ENCODE assay signal across 2 cellular contexts in the genomic region with DNA sequence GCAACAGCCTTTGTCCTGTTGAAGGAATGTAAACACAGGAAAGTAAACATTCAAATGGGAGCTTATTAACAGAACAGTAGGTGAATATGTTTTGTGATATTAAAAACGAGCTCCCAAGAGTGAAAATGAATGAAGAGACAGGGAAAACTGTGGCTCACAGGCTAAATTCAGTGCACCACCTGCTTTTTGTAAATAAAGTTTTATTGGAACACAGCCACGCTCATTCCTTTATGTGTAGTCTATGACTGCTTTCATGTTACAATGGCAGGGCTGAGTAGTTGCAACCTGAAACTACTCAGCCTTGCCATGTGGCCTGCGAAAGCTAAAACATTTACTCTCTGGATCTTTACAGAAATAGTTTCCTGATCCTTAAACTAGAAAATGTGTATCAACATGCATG.
TF ChIP-seq lines count a peak whose summit lies in the region.

No MANE protein-coding gene starts in this region.

TF ChIP-seq in GM23338, 12 proteins besides CTCF, POLR2A, EP300 and RAD21:
- TF ChIP-seq EZH2phosphoT487 (IDR thresholded peaks at IDR 0.05; ENCODE audit: unreplicated experiment) (no peak), STAT1 (IDR thresholded peaks at IDR 0.05; ENCODE audit: unreplicated experiment) (no peak), ZNF114 (CRISPR knock-in tag; IDR thresholded peaks at IDR 0.05) (no peak), JUNB (IDR thresholded peaks at IDR 0.05; ENCODE audit: unreplicated experiment) (no peak), CREB1 (CRISPR knock-in tag; IDR thresholded peaks at IDR 0.05; ENCODE audit: low read depth) (no peak), POLR2AphosphoS5 (IDR thresholded peaks at IDR 0.05; ENCODE audit: low read depth) (no peak), EZH2 (IDR thresholded peaks at IDR 0.05; ENCODE audit: low read depth, unreplicated experiment) (no peak)
- TF ChIP-seq, protein P1, sequence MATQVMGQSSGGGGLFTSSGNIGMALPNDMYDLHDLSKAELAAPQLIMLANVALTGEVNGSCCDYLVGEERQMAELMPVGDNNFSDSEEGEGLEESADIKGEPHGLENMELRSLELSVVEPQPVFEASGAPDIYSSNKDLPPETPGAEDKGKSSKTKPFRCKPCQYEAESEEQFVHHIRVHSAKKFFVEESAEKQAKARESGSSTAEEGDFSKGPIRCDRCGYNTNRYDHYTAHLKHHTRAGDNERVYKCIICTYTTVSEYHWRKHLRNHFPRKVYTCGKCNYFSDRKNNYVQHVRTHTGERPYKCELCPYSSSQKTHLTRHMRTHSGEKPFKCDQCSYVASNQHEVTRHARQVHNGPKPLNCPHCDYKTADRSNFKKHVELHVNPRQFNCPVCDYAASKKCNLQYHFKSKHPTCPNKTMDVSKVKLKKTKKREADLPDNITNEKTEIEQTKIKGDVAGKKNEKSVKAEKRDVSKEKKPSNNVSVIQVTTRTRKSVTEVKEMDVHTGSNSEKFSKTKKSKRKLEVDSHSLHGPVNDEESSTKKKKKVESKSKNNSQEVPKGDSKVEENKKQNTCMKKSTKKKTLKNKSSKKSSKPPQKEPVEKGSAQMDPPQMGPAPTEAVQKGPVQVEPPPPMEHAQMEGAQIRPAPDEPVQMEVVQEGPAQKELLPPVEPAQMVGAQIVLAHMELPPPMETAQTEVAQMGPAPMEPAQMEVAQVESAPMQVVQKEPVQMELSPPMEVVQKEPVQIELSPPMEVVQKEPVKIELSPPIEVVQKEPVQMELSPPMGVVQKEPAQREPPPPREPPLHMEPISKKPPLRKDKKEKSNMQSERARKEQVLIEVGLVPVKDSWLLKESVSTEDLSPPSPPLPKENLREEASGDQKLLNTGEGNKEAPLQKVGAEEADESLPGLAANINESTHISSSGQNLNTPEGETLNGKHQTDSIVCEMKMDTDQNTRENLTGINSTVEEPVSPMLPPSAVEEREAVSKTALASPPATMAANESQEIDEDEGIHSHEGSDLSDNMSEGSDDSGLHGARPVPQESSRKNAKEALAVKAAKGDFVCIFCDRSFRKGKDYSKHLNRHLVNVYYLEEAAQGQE (IDR thresholded peaks at IDR 0.05; ENCODE audit: unreplicated experiment): no peak
- TF ChIP-seq, protein P2, sequence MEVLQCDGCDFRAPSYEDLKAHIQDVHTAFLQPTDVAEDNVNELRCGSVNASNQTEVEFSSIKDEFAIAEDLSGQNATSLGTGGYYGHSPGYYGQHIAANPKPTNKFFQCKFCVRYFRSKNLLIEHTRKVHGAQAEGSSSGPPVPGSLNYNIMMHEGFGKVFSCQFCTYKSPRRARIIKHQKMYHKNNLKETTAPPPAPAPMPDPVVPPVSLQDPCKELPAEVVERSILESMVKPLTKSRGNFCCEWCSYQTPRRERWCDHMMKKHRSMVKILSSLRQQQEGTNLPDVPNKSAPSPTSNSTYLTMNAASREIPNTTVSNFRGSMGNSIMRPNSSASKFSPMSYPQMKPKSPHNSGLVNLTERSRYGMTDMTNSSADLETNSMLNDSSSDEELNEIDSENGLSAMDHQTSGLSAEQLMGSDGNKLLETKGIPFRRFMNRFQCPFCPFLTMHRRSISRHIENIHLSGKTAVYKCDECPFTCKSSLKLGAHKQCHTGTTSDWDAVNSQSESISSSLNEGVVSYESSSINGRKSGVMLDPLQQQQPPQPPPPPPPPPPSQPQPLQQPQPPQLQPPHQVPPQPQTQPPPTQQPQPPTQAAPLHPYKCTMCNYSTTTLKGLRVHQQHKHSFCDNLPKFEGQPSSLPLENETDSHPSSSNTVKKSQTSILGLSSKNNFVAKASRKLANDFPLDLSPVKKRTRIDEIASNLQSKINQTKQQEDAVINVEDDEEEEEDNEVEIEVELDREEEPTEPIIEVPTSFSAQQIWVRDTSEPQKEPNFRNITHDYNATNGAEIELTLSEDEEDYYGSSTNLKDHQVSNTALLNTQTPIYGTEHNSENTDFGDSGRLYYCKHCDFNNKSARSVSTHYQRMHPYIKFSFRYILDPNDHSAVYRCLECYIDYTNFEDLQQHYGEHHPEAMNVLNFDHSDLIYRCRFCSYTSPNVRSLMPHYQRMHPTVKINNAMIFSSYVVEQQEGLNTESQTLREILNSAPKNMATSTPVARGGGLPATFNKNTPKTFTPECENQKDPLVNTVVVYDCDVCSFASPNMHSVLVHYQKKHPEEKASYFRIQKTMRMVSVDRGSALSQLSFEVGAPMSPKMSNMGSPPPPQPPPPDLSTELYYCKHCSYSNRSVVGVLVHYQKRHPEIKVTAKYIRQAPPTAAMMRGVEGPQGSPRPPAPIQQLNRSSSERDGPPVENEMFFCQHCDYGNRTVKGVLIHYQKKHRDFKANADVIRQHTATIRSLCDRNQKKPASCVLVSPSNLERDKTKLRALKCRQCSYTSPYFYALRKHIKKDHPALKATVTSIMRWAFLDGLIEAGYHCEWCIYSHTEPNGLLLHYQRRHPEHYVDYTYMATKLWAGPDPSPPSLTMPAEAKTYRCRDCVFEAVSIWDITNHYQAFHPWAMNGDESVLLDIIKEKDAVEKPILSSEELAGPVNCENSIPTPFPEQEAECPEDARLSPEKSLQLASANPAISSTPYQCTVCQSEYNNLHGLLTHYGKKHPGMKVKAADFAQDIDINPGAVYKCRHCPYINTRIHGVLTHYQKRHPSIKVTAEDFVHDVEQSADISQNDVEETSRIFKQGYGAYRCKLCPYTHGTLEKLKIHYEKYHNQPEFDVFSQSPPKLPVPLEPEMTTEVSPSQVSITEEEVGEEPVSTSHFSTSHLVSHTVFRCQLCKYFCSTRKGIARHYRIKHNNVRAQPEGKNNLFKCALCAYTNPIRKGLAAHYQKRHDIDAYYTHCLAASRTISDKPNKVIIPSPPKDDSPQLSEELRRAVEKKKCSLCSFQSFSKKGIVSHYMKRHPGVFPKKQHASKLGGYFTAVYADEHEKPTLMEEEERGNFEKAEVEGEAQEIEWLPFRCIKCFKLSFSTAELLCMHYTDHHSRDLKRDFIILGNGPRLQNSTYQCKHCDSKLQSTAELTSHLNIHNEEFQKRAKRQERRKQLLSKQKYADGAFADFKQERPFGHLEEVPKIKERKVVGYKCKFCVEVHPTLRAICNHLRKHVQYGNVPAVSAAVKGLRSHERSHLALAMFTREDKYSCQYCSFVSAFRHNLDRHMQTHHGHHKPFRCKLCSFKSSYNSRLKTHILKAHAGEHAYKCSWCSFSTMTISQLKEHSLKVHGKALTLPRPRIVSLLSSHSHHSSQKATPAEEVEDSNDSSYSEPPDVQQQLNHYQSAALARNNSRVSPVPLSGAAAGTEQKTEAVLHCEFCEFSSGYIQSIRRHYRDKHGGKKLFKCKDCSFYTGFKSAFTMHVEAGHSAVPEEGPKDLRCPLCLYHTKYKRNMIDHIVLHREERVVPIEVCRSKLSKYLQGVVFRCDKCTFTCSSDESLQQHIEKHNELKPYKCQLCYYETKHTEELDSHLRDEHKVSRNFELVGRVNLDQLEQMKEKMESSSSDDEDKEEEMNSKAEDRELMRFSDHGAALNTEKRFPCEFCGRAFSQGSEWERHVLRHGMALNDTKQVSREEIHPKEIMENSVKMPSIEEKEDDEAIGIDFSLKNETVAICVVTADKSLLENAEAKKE (CRISPR knock-in tag; IDR thresholded peaks at IDR 0.05): no peak
- TF ChIP-seq, protein P3, sequence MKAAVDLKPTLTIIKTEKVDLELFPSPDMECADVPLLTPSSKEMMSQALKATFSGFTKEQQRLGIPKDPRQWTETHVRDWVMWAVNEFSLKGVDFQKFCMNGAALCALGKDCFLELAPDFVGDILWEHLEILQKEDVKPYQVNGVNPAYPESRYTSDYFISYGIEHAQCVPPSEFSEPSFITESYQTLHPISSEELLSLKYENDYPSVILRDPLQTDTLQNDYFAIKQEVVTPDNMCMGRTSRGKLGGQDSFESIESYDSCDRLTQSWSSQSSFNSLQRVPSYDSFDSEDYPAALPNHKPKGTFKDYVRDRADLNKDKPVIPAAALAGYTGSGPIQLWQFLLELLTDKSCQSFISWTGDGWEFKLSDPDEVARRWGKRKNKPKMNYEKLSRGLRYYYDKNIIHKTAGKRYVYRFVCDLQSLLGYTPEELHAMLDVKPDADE (IDR thresholded peaks at IDR 0.05): no peak
TF ChIP-seq in GM23338: peak in this region for 0.

TF ChIP-seq in H1, 55 proteins besides CTCF, POLR2A, EP300 and RAD21:
- no peak for TF ChIP-seq CHD2 (IDR thresholded peaks at IDR 0.05; ENCODE audit: low read length)
- TF ChIP-seq, protein P4, sequence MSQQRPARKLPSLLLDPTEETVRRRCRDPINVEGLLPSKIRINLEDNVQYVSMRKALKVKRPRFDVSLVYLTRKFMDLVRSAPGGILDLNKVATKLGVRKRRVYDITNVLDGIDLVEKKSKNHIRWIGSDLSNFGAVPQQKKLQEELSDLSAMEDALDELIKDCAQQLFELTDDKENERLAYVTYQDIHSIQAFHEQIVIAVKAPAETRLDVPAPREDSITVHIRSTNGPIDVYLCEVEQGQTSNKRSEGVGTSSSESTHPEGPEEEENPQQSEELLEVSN (IDR thresholded peaks at IDR 0.05): no peak
- no peak for TF ChIP-seq RNF2 (IDR thresholded peaks at IDR 0.05; ENCODE audit: borderline replicate concordance, low read depth, low read length, missing control alignments, poor library complexity, severe bottlenecking)
- TF ChIP-seq, protein P5, sequence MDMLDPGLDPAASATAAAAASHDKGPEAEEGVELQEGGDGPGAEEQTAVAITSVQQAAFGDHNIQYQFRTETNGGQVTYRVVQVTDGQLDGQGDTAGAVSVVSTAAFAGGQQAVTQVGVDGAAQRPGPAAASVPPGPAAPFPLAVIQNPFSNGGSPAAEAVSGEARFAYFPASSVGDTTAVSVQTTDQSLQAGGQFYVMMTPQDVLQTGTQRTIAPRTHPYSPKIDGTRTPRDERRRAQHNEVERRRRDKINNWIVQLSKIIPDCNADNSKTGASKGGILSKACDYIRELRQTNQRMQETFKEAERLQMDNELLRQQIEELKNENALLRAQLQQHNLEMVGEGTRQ (IDR thresholded peaks at IDR 0.05; ENCODE audit: low read length): no peak
- TF ChIP-seq SAP30 (IDR thresholded peaks at IDR 0.05; ENCODE audit: insufficient read depth, insufficient replicate concordance, low read length): no peak
- no peak for TF ChIP-seq MAFK (IDR thresholded peaks at IDR 0.05; ENCODE audit: low read depth, low read length)
- TF ChIP-seq CHD1 (IDR thresholded peaks at IDR 0.05; ENCODE audit: low read depth, low read length): no peak
- no peak for TF ChIP-seq SRF (IDR thresholded peaks at IDR 0.05; ENCODE audit: low read depth, low read length)
- no peak for TF ChIP-seq SP1 (IDR thresholded peaks at IDR 0.05; ENCODE audit: low read depth, low read length)
- no peak for TF ChIP-seq POU5F1 (IDR thresholded peaks at IDR 0.05; ENCODE audit: low read depth, low read length)
